In genomic region chr18:22177496-22177866, GRCh38 we compare ENCODE assay signal across 20 cellular contexts. TPM values are rescaled to one million over a fixed set of nuclear protein-coding genes. Genes with fewer than 3 reads are reported as not detected.
DNase-seq lines count a peak whose midpoint lies in the region; ATAC-seq, FAIRE-seq and TF ChIP-seq lines count a peak whose summit lies in the region.
"Had no signal": no experiment of that assay in that cellular context is flagged by ENCODE, and none has a peak within 500 bp of the region (broad histone marks: within the 10 kb centered on the region; RNA-seq: fewer than 3 reads in every experiment).

No MANE protein-coding gene starts in this region.

- H3K4me3 ChIP-seq in heart left ventricle (peak overlapping the region in 11 of 12 donors; percentile 53 to 97 (median 84)), endothelial cell of umbilical vein (replicated peaks in 1 of 3; ENCODE audit: insufficient read depth in 1 of 3, low read depth in 1 of 3, low read length in 3 of 3) (peak overlapping the region; percentile 54 to 82 (median 64)), upper lobe of right lung (peak overlapping the region; percentile 45)

- H3K27me3 ChIP-seq in heart left ventricle: peaks cover 0 to 34% (median 0%) of the 10 kb centered on the region in 9 donors
- H3K27me3 ChIP-seq in endothelial cell of umbilical vein (ENCODE audit: control insufficient read depth in 2 of 2, insufficient read depth in 2 of 2, low read length in 2 of 2): no peaks in the 10 kb centered on the region
- H3K27me3 ChIP-seq in upper lobe of right lung: peaks cover 3% of the 10 kb centered on the region

- TF ChIP-seq POLR2A in heart left ventricle (IDR thresholded peaks at IDR 0.05) (no peak), endothelial cell of umbilical vein (IDR thresholded peaks at IDR 0.05; ENCODE audit: low read depth, low read length) (no peak)

- H3K9me3 Mint-ChIP-seq in nephron (peaks cover 4% of the 10 kb centered on the region), natural killer cell (no peaks in the 10 kb centered on the region)
- H3K9me3 Mint-ChIP-seq: T-helper 2 cell treated with Interferon-gamma antibody and Interleukin-4, amounts not matched to agents 5 μg/mL and 100 μg/mL, for 36 hours had no signal

- BruUV-seq in endothelial cell of umbilical vein (replicated peaks; lab: Mats Ljungman, UMichigan): no TSS peak

- H3K9me3 ChIP-seq in heart left ventricle (no peaks in the 10 kb centered on the region), endothelial cell of umbilical vein (replicated peaks; ENCODE audit: control insufficient read depth, insufficient read depth, low read length) (no peaks in the 10 kb centered on the region), upper lobe of right lung (no peaks in the 10 kb centered on the region)

- H3K4me1 Mint-ChIP-seq in nephron (peaks cover 36% of the 10 kb centered on the region), natural killer cell (peaks cover 0 to 6% of the 10 kb centered on the region in 2 donors)

- POLR2A ChIA-PET in endothelial cell of umbilical vein (lab: Charles Lee): no interaction called here

- peak overlapping the region; percentile 62 to 89 (median 78) for H3K4me3 Mint-ChIP-seq in nephron
- no peak overlapping the region for H3K4me3 Mint-ChIP-seq in natural killer cell
- H3K4me3 Mint-ChIP-seq: immature natural killer cell; T-helper 2 cell treated with Interferon-gamma antibody and Interleukin-4, amounts not matched to agents 5 μg/mL and 100 μg/mL, for 36 hours had no signal

- in situ Hi-C loops in KBM-7 (cut with MboI; ENCODE audit: low pct_unique_long_range_greater_than_20kb, low sequenced_read_pairs): no loop called here

- H3K27ac Mint-ChIP-seq in nephron (peak overlapping the region in 2 of 3 experiments; percentile 65 to 80), natural killer cell (no peak overlapping the region)
- H3K27ac Mint-ChIP-seq: immature natural killer cell; T-helper 2 cell treated with Interferon-gamma antibody and Interleukin-4, amounts not matched to agents 5 μg/mL and 100 μg/mL, for 36 hours had no signal

- DNase-seq in heart left ventricle (no peak), Right ventricle myocardium inferior (ENCODE audit: missing footprints) (no peak), endothelial cell of umbilical vein (ENCODE audit: low read depth, low spot score) (peak; percentile 59), upper lobe of right lung (no peak), natural killer cell (no peak), KBM-7 (no peak), RCC 7860 (ENCODE audit: low spot score) (no peak)
- DNase-seq: 8988T; activated CD4-positive, alpha-beta T cell treated with anti-CD3 and anti-CD28 coated beads for 1 hour; GDM1; immature natural killer cell; mesenchymal stem cell; NCI-H1048; NCI-H2081 treated with DMSO at 0.1 percent for 48 hours; NCI-H524 treated with DMSO at 0.1 percent for 48 hours; stimulated activated CD4-positive, alpha-beta T cell treated with anti-CD3 and anti-CD28 coated beads, Interleukin-4, amount 100 ng/mL, for 24 hours had no signal

- H3K36me3 Mint-ChIP-seq in nephron (ENCODE audit: low read depth): peaks cover 47% of the 10 kb centered on the region
- no peaks in the 10 kb centered on the region for H3K36me3 Mint-ChIP-seq in natural killer cell
- H3K36me3 Mint-ChIP-seq: immature natural killer cell had no signal

- peaks cover 90% of the 10 kb centered on the region for H3K27me3 Mint-ChIP-seq in nephron (ENCODE audit: low read depth)
- peaks cover 50 to 64% of the 10 kb centered on the region in 2 donors for H3K27me3 Mint-ChIP-seq in natural killer cell (ENCODE audit: low read depth in 2 of 2)

- dilution Hi-C loops in endothelial cell of umbilical vein (cut with MboI; ENCODE audit: extremely low pct_ligation_motif_present, low sequenced_read_pairs): loop anchor here (10.0 to 25.0 kb wide), 2 partner anchors 260 to 387 kb away; no protein-coding TSS in a partner anchor

- ATAC-seq in heart left ventricle (no peak), Right ventricle myocardium inferior (no peak), upper lobe of right lung (no peak), natural killer cell (no peak)

- H3K27ac ChIP-seq in heart left ventricle (peak overlapping the region; percentile 77 to 100 (median 97)), endothelial cell of umbilical vein (ENCODE audit: insufficient read depth, low read depth, low read length) (peak overlapping the region; percentile 87), upper lobe of right lung (peak overlapping the region; percentile 83)

- no peaks in the 10 kb centered on the region for H4K20me1 ChIP-seq in endothelial cell of umbilical vein (replicated peaks; ENCODE audit: control insufficient read depth, extremely low read depth, insufficient read depth, low read length)

- H3K4me1 ChIP-seq in heart left ventricle (peaks cover 0 to 39% (median 18%) of the 10 kb centered on the region in 12 donors), endothelial cell of umbilical vein (ENCODE audit: control insufficient read depth, extremely low read depth, insufficient read depth, low read length) (peaks cover 74% of the 10 kb centered on the region), upper lobe of right lung (peaks cover 31% of the 10 kb centered on the region)

- 37 to 52% (median 39%) methylated on average over 8 of the region's 8 CpGs for WGBS in heart left ventricle, 4 donors

- no peak overlapping the region for H2AFZ ChIP-seq in endothelial cell of umbilical vein (ENCODE audit: low read depth, low read length)

- FAIRE-seq in endothelial cell of umbilical vein (lab: Jason Lieb, UNC) (no peak), RCC 7860 (lab: Jason Lieb, UNC) (no peak)
- FAIRE-seq: GM12891, H54 had no signal

- H3K9ac ChIP-seq in endothelial cell of umbilical vein (replicated peaks; ENCODE audit: extremely low read depth, insufficient read depth, low read length): peak overlapping the region; percentile 93

- H3K36me3 ChIP-seq in heart left ventricle (peaks cover 0 to 75% (median 21%) of the 10 kb centered on the region in 9 donors), endothelial cell of umbilical vein (ENCODE audit: control insufficient read depth in 2 of 2, extremely low read depth in 1 of 2, insufficient read depth in 2 of 2, low read length in 2 of 2) (peaks cover 0 to 7% of the 10 kb centered on the region in 2 experiments), upper lobe of right lung (peaks cover 16% of the 10 kb centered on the region)

- H3K9me1 ChIP-seq in endothelial cell of umbilical vein (replicated peaks; ENCODE audit: control insufficient read depth, extremely low read depth, insufficient read depth, low read length): no peaks in the 10 kb centered on the region

- peak overlapping the region; percentile 98 for H3K4me2 ChIP-seq in endothelial cell of umbilical vein (ENCODE audit: insufficient read depth, low read length)

- no peak for TF ChIP-seq CTCF in heart left ventricle (IDR thresholded peaks at IDR 0.05)
- TF ChIP-seq CTCF in endothelial cell of umbilical vein (IDR thresholded peaks at IDR 0.05; ENCODE audit: extremely low read depth in 1 of 2, insufficient read depth in 1 of 2, low read depth in 1 of 2, low read length in 2 of 2): no peak
- no peak for TF ChIP-seq CTCF in nephron (IDR thresholded peaks at IDR 0.05; ENCODE audit: unreplicated experiment in 3 of 3)
- no peak for TF ChIP-seq CTCF in upper lobe of right lung (IDR thresholded peaks at IDR 0.05)
- TF ChIP-seq CTCF in natural killer cell (IDR thresholded peaks at IDR 0.05): no peak

- intact Hi-C loops in heart left ventricle (cut with DNase I) (loop anchor here in 4 of 10 donors (5.0 to 10.0 kb wide), 5 partner anchors 90 to 385 kb away; no protein-coding TSS in a partner anchor), Right ventricle myocardium inferior (cut with DNase I) (loop anchor here (2.0 kb wide), 1 partner anchor 13 kb away; no protein-coding TSS in a partner anchor), endothelial cell of umbilical vein (cut with micrococcal nuclease) (loop anchor here (1.0 kb wide), 1 partner anchor 13 kb away; no protein-coding TSS in a partner anchor), upper lobe of right lung (cut with DNase I) (loop anchor here (10.0 kb wide), 1 partner anchor 377 kb away; no protein-coding TSS in a partner anchor), natural killer cell (cut with micrococcal nuclease) (loop anchor here (10.0 kb wide), 1 partner anchor 207 kb away; no protein-coding TSS in a partner anchor)

- peaks cover 95% of the 10 kb centered on the region for H3K79me2 ChIP-seq in endothelial cell of umbilical vein (ENCODE audit: control insufficient read depth, insufficient read depth, low read length)

- CTCF ChIA-PET in endothelial cell of umbilical vein (lab: Charles Lee): no interaction called here

TF ChIP-seq in endothelial cell of umbilical vein, 7 proteins besides CTCF, POLR2A, EP300 and RAD21:
- TF ChIP-seq EZH2 (IDR thresholded peaks at IDR 0.05; ENCODE audit: borderline replicate concordance, low read depth, low read length, severe bottlenecking) (no peak), FOS (IDR thresholded peaks at IDR 0.05; ENCODE audit: borderline replicate concordance, insufficient read depth, low read length) (no peak), MYC (IDR thresholded peaks at IDR 0.05; ENCODE audit: low read depth, low read length) (no peak), GATA2 (IDR thresholded peaks at IDR 0.05; ENCODE audit: insufficient read depth, insufficient read length, low read depth, low read length) (no peak), POLR2AphosphoS5 (IDR thresholded peaks at IDR 0.05; ENCODE audit: insufficient read depth, low read depth, low read length) (no peak), MAX (IDR thresholded peaks at IDR 0.05; ENCODE audit: insufficient read depth, insufficient read length) (no peak), JUN (IDR thresholded peaks at IDR 0.05; ENCODE audit: borderline replicate concordance, insufficient read depth, insufficient read length, low read depth) (no peak)

RNA-seq across cellular contexts. Expression of gene GATA6, which starts 8.1 kb away (rescaled TPM):
- total RNA-seq in heart left ventricle (10 to 100 TPM; 44.9 to 97.7 (median 76.3) TPM), Right ventricle myocardium inferior (56.3 TPM), endothelial cell of umbilical vein (14.6 and 14.9 TPM in 2 replicates), upper lobe of right lung (32.2 TPM), natural killer cell (1 to 10 TPM in 2 of 3 donors, under 1 TPM in 1; 0.54 to 1.1 (median 1.0) TPM)
- polyA plus RNA-seq in heart left ventricle (10 to 100 TPM; 42.1 to 52.6 TPM), endothelial cell of umbilical vein (3.9 and 4.1 TPM in 2 replicates)
- polyA plus RNA-seq in endothelial cell of umbilical vein (2011; cell fraction: cytosol; rRNA removed): 3.5 and 3.7 TPM in 2 replicates
- 7.1 and 10.1 TPM in 2 replicates for polyA plus RNA-seq in endothelial cell of umbilical vein (2011; cell fraction: nucleus; rRNA removed)
- polyA plus RNA-seq in endothelial cell of umbilical vein (2012): 5.8 and 7.2 TPM in 2 replicates
- polyA minus RNA-seq in endothelial cell of umbilical vein: 2.7 and 3.8 TPM in 2 replicates
- 5.7 TPM for polyA minus RNA-seq in endothelial cell of umbilical vein (2011; cell fraction: cytosol; rRNA and poly(A)+ RNA removed)
- polyA minus RNA-seq in endothelial cell of umbilical vein (2011; cell fraction: nucleus; rRNA and poly(A)+ RNA removed): 13.0 and 24.8 TPM in 2 replicates

Comparison
In these comparisons a context has a peak if more than half of its experiments do, and no peak if none do; other contexts are left out.
1. H3K27ac Mint-ChIP-seq: peak in nephron (2 of 3); none in natural killer cell (0 of 2).
2. Peak in every context shown above with its lines, with median percentiles within 50 percentile points of each other: H3K27ac ChIP-seq and H3K4me3 ChIP-seq.